Comparison of ENCODE assay signal across 9 cellular contexts in the genomic region with DNA sequence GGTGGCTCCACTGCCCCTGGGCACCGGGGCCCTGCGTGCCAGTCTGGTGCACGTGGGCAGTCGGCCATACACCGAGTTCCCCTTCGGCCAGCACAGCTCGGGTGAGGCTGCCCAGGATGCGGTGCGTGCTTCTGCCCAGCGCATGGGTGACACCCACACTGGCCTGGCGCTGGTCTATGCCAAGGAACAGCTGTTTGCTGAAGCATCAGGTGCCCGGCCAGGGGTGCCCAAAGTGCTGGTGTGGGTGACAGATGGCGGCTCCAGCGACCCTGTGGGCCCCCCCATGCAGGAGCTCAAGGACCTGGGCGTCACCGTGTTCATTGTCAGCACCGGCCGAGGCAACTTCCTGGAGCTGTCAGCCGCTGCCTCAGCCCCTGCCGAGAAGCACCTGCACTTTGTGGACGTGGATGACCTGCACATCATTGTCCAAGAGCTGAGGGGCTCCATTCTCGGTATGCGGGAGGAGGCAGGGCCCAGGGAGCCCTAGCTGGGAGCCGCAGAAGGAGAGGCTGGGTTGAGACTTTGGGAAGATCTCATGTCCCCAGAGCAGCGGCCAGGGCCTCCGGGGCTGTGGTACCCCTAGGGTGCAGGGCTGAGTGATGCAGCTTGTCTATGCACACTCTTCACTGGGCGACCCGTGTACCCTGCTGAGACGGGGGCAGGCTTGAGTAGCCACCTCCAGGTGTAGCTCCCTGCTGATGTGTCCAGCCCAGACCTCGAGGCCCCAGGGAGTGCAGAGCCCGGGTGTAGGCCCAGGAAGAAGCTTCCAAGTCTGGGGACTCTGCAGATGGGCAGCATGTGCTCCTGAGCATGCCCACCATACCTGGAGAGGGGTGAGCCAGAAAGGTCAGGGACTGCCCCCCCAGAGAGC. TPM values are rescaled to one million over a fixed set of nuclear protein-coding genes. Genes with fewer than 3 reads are reported as not detected.
DNase-seq lines count a peak whose midpoint lies in the region; ATAC-seq and TF ChIP-seq lines count a peak whose summit lies in the region.
"Had no signal": no experiment of that assay in that cellular context is flagged by ENCODE, and none has a peak within 500 bp of the region (broad histone marks: within the 10 kb centered on the region; RNA-seq: fewer than 3 reads in every experiment).

No MANE protein-coding gene starts in this region.

- intact Hi-C loops in natural killer cell (cut with micrococcal nuclease) (no loop called here), left ventricle myocardium superior (cut with micrococcal nuclease) (no loop called here), tibial artery (cut with DNase I; ENCODE audit: low total_unique reads) (no loop called here)

- H3K4me3 Mint-ChIP-seq in natural killer cell treated with Interleukin-12 subunit alpha and Interleukin-12 subunit beta and Interleukin-15 and Interleukin-18, amount 100 ng/mL, for 72 hours = no peak overlapping the region
- no peak overlapping the region for H3K4me3 Mint-ChIP-seq in natural killer cell

- TF ChIP-seq CTCF in natural killer cell (IDR thresholded peaks at IDR 0.05) (no peak), tibial artery (IDR thresholded peaks at IDR 0.05) (no peak)

- H3K27ac Mint-ChIP-seq in natural killer cell treated with Interleukin-12 subunit alpha and Interleukin-12 subunit beta and Interleukin-15 and Interleukin-18, amount 100 ng/mL, for 72 hours = no peak overlapping the region
- H3K27ac Mint-ChIP-seq in natural killer cell = no peak overlapping the region

- peaks cover 0 to 14% (median 0%) of the 10 kb centered on the region in 3 donors for H3K36me3 ChIP-seq in tibial artery

- peak; percentile 60 for DNase-seq in natural killer cell treated with Interleukin-12 subunit alpha and Interleukin-12 subunit beta and Interleukin-15 and Interleukin-18, amount 100 ng/mL, for 72 hours (ENCODE audit: low spot score)
- no peak for DNase-seq in natural killer cell
- peak; percentile 23 for DNase-seq in left ventricle myocardium superior
- no peak for DNase-seq in tibial artery
- DNase-seq in superior temporal gyrus (ENCODE audit: extremely low spot score) = no peak

- no peaks in the 10 kb centered on the region for H3K36me3 Mint-ChIP-seq in natural killer cell treated with Interleukin-12 subunit alpha and Interleukin-12 subunit beta and Interleukin-15 and Interleukin-18, amount 100 ng/mL, for 72 hours
- no peaks in the 10 kb centered on the region for H3K36me3 Mint-ChIP-seq in natural killer cell

- no peak for ATAC-seq in natural killer cell treated with Interleukin-12 subunit alpha and Interleukin-12 subunit beta and Interleukin-15 and Interleukin-18, amount 100 ng/mL, for 72 hours
- ATAC-seq in natural killer cell (no peak), left ventricle myocardium superior (no peak), HG02798 (IDR thresholded peaks at IDR 0.05; ENCODE audit: poor library complexity, unreplicated experiment) (no peak)

- H3K4me3 ChIP-seq in tibial artery = no peak overlapping the region

- H3K9me3 Mint-ChIP-seq in natural killer cell treated with Interleukin-12 subunit alpha and Interleukin-12 subunit beta and Interleukin-15 and Interleukin-18, amount 100 ng/mL, for 72 hours = no peaks in the 10 kb centered on the region
- no peaks in the 10 kb centered on the region for H3K9me3 Mint-ChIP-seq in natural killer cell

- H3K4me1 ChIP-seq in tibial artery = peaks cover 0 to 80% (median 41%) of the 10 kb centered on the region in 4 donors
- H3K4me1 ChIP-seq: parathyroid adenoma had no signal

- peaks cover 0 to 41% of the 10 kb centered on the region in 2 donors for H3K27me3 ChIP-seq in tibial artery

- peaks cover 0 to 6% of the 10 kb centered on the region in 2 donors for H3K27me3 Mint-ChIP-seq in natural killer cell treated with Interleukin-12 subunit alpha and Interleukin-12 subunit beta and Interleukin-15 and Interleukin-18, amount 100 ng/mL, for 72 hours
- peaks cover 0 to 14% of the 10 kb centered on the region in 2 donors for H3K27me3 Mint-ChIP-seq in natural killer cell (ENCODE audit: low read depth in 2 of 2)

- H3K9me3 ChIP-seq in tibial artery = no peaks in the 10 kb centered on the region

- peaks cover 0 to 3% of the 10 kb centered on the region in 2 donors for H3K4me1 Mint-ChIP-seq in natural killer cell treated with Interleukin-12 subunit alpha and Interleukin-12 subunit beta and Interleukin-15 and Interleukin-18, amount 100 ng/mL, for 72 hours (ENCODE audit: low read depth in 2 of 2)
- H3K4me1 Mint-ChIP-seq in natural killer cell = peaks cover 4 to 10% of the 10 kb centered on the region in 2 donors

- no peak overlapping the region for H3K27ac ChIP-seq in tibial artery
- H3K27ac ChIP-seq: KMS-11, parathyroid adenoma had no signal

RNA-seq across cellular contexts. Expression of gene VWA1, which starts 1.8 kb away (rescaled TPM):
- 1 to 10 TPM; 1.3 to 7.7 TPM for total RNA-seq in natural killer cell treated with Interleukin-12 subunit alpha and Interleukin-12 subunit beta and Interleukin-15 and Interleukin-18, amount 100 ng/mL, for 72 hours
- total RNA-seq in natural killer cell (not detected), left ventricle myocardium superior (13.5 TPM)

RNA-seq across cellular contexts. Expression of gene ATAD3C, which starts 12.2 kb away (rescaled TPM):
- 1 to 10 TPM in 1 of 2 donors, under 1 TPM in 1; 0.17 to 1.7 TPM for total RNA-seq in natural killer cell treated with Interleukin-12 subunit alpha and Interleukin-12 subunit beta and Interleukin-15 and Interleukin-18, amount 100 ng/mL, for 72 hours
- total RNA-seq in natural killer cell = 1 to 10 TPM in 2 of 3 donors, under 1 TPM in 1; 0.13 to 2.2 (median 1.5) TPM
- total RNA-seq in left ventricle myocardium superior = 1.9 TPM
- total RNA-seq: endothelial cell of umbilical vein had no signal

RNA-seq across cellular contexts. Expression of gene ANKRD65, which starts 16.2 kb away (rescaled TPM):
- not detected for total RNA-seq in natural killer cell treated with Interleukin-12 subunit alpha and Interleukin-12 subunit beta and Interleukin-15 and Interleukin-18, amount 100 ng/mL, for 72 hours
- total RNA-seq in natural killer cell (not detected), left ventricle myocardium superior (2.1 TPM)

RNA-seq across cellular contexts. Expression of gene MRPL20, which starts 30.2 kb away (rescaled TPM):
- 100 to 1,000 TPM; 138 to 175 TPM for total RNA-seq in natural killer cell treated with Interleukin-12 subunit alpha and Interleukin-12 subunit beta and Interleukin-15 and Interleukin-18, amount 100 ng/mL, for 72 hours
- total RNA-seq in natural killer cell = 100 to 1,000 TPM in 1 of 3 donors, 10 to 100 TPM in 2; 90.9 to 111 (median 92.7) TPM
- 155 TPM for total RNA-seq in left ventricle myocardium superior

RNA-seq across cellular contexts. Expression of gene ATAD3B, which starts 34.3 kb away (rescaled TPM):
- total RNA-seq in natural killer cell treated with Interleukin-12 subunit alpha and Interleukin-12 subunit beta and Interleukin-15 and Interleukin-18, amount 100 ng/mL, for 72 hours = 100 to 1,000 TPM in 1 of 2 donors, 10 to 100 TPM in 1; 56.6 to 126 TPM
- total RNA-seq in natural killer cell (10 to 100 TPM; 31.9 to 52.4 (median 42.9) TPM), left ventricle myocardium superior (9.5 TPM)

Comparison
In these comparisons a context has a peak if more than half of its experiments do, and no peak if none do; other contexts are left out.
1. DNase-seq: peak in natural killer cell treated with Interleukin-12 subunit alpha and Interleukin-12 subunit beta and Interleukin-15 and Interleukin-18, amount 100 ng/mL, for 72 hours (single experiment) and left ventricle myocardium superior (single experiment); none in natural killer cell (single experiment), tibial artery (0 of 2) and superior temporal gyrus (single experiment).